ENCODE assay signal across 8 cellular contexts in the genomic region with DNA sequence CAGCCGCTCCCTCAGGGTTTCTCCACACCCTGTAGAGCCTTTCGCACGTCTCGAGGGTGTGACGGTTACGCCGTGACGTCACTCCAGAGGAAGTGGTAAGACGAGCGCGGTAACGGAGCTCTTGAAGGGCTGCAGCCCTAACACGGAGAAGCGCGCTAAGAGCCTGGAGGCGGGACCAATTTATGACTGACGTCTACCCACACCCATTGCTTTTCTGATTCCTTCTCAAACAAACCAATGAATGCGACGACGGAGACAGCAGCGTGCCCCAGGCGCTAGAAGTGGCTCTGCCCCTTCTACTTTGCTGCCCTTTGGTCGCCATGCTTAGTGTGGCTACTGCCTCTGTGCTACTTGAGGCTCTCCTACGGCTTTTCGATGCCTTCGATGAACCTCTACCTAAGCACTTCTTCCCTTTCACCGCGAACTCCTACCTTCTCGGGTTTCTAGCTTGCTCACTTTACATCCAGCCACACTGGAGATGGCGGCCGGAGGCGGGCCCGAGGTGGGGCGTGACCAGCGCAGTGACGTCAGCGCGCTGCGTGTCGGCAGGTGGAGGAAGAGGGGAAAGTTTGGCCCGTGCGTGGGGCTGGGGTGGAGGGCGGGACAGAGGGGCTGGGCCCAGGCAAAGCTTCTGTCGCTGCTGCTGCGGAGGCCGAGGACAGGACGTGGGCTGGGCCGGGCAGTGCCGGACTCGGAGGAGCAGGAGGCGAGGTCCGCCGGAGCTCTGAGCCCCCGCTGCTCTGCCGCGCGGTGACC. TPM values are rescaled to one million over a fixed set of nuclear protein-coding genes. Genes with fewer than 3 reads are reported as not detected.
A peak's percentile ranks its signal among the peaks of the same experiment; 100 is the strongest.
DNase-seq lines count a peak whose midpoint lies in the region; ATAC-seq, FAIRE-seq and TF ChIP-seq lines count a peak whose summit lies in the region.

TSS of gene OXSR1 (plus strand) at position 572 of the 756 bp plus-strand sequence. CDS start 340 bp downstream, outside the sequence.

- H3K79me2 ChIP-seq in keratinocyte (ENCODE audit: control insufficient read depth, insufficient read depth, low read length): peaks cover 41% of the 10 kb centered on the region

- TF ChIP-seq CTCF in chondrocyte (IDR thresholded peaks at IDR 0.05) (no peak), keratinocyte (optimal IDR thresholded peaks at IDR 0.05 in 1 of 3, IDR thresholded peaks at IDR 0.05 in 1 of 3, conservative IDR thresholded peaks at IDR 0.05 in 1 of 3; ENCODE audit: extremely low read depth in 1 of 3, insufficient read depth in 2 of 3, low read length in 3 of 3) (no peak)

- no peaks in the 10 kb centered on the region for H3K36me3 Mint-ChIP-seq in chondrocyte (ENCODE audit: low read depth)

- TF ChIP-seq POLR2A in GM19099 (IDR thresholded peaks at IDR 0.05; ENCODE audit: extremely low read depth, insufficient read length, low read depth): peak; percentile 89

- H3K4me3 Mint-ChIP-seq in chondrocyte (ENCODE audit: unreplicated experiment): peak within 1 kb of the TSS; percentile 99

- H3K4me2 ChIP-seq in keratinocyte (ENCODE audit: control insufficient read depth, extremely low read depth, insufficient read depth, low read depth, low read length): peak within 1 kb of the TSS; percentile 95

- peak within 1 kb of the TSS; percentile 88 for H3K9ac ChIP-seq in keratinocyte (ENCODE audit: control insufficient read depth, extremely low read depth, insufficient read depth, low read length)

- H3K36me3 ChIP-seq in keratinocyte (ENCODE audit: control insufficient read depth in 2 of 2, extremely low read depth in 1 of 2, insufficient read depth in 2 of 2, low read length in 2 of 2): no peaks in the 10 kb centered on the region

- no peaks in the 10 kb centered on the region for H4K20me1 ChIP-seq in keratinocyte (ENCODE audit: control insufficient read depth, extremely low read depth, insufficient read depth, low read length)

- no peaks in the 10 kb centered on the region for H3K9me3 Mint-ChIP-seq in chondrocyte (ENCODE audit: low read depth)

- peak; percentile 95 for FAIRE-seq in keratinocyte (lab: Jason Lieb, UNC)

- H3K27ac Mint-ChIP-seq in chondrocyte (ENCODE audit: unreplicated experiment): peak within 1 kb of the TSS; percentile 99

- peak within 1 kb of the TSS; percentile 86 to 89 (median 89) for H3K4me3 ChIP-seq in keratinocyte (ENCODE audit: control insufficient read depth in 2 of 3, extremely low read depth in 1 of 3, insufficient read depth in 2 of 3, low read depth in 1 of 3, low read length in 3 of 3)

- no peaks in the 10 kb centered on the region for H3K27me3 ChIP-seq in keratinocyte (ENCODE audit: control insufficient read depth, extremely low read depth, insufficient read depth, low read length)

- no peaks in the 10 kb centered on the region for H3K9me1 ChIP-seq in keratinocyte (ENCODE audit: control insufficient read depth, extremely low read depth, insufficient read depth, low read length)

- H3K4me1 ChIP-seq in keratinocyte (ENCODE audit: control insufficient read depth, extremely low read depth, insufficient read depth, low read length): peaks cover 22% of the 10 kb centered on the region

- H3K27me3 Mint-ChIP-seq in chondrocyte (ENCODE audit: low read depth): no peaks in the 10 kb centered on the region

- DNase-seq in AG20443 (ENCODE audit: low spot score) (peak; percentile 96), NCI-H510A treated with DMSO at 0.1 percent for 48 hours (lab: John Stamatoyannopoulos, UW) (peak; percentile 94), chondrocyte (ENCODE audit: low spot score) (peak; percentile 98), keratinocyte (ENCODE audit: low read depth, low spot score) (peak; percentile 97)
- peak; percentile 91 to 93 for DNase-seq in activated CD4-positive, alpha-beta T cell treated with anti-CD3 and anti-CD28 coated beads for 24 hours (ENCODE audit: low read depth in 2 of 2)
- DNase-seq in stimulated activated CD4-positive, alpha-beta T cell treated with anti-CD3 and anti-CD28 coated beads, Interleukin-15, amount 100 ng/mL, for 1 hour (ENCODE audit: low read depth in 1 of 2, low spot score in 1 of 2): peak; percentile 88 to 93

- peak within 1 kb of the TSS; percentile 99 for H3K27ac ChIP-seq in keratinocyte (ENCODE audit: control insufficient read depth, insufficient read depth, low read length)

- dilution Hi-C loops in keratinocyte (cut with MboI; ENCODE audit: extremely low pct_ligation_motif_present, low sequenced_read_pairs): no loop called here

- no peaks in the 10 kb centered on the region for H3K9me3 ChIP-seq in keratinocyte (ENCODE audit: control insufficient read depth, low read depth, low read length)

- H2AFZ ChIP-seq in keratinocyte (ENCODE audit: control insufficient read depth, low read length): peak within 1 kb of the TSS; percentile 91

- peaks cover 42% of the 10 kb centered on the region for H3K4me1 Mint-ChIP-seq in chondrocyte (ENCODE audit: low read depth)

- peak; percentile 92 for ATAC-seq in HG03432 (IDR thresholded peaks at IDR 0.05; ENCODE audit: unreplicated experiment)

RNA-seq across cellular contexts. Expression of gene OXSR1, which starts in this region (rescaled TPM):
- total RNA-seq in chondrocyte: 66.5 to 76.0 TPM (median 72.0 TPM) in 3 replicates
- polyA plus RNA-seq in keratinocyte: 60.8 to 77.0 TPM (median 61.9 TPM) in 3 replicates
- 29.8 TPM for polyA plus RNA-seq in keratinocyte (2011; ENCODE audit: low read depth)
- polyA plus RNA-seq in keratinocyte (2011; cell fraction: cytosol; rRNA removed): 44.6 and 75.2 TPM in 2 replicates
- 83.6 and 108 TPM in 2 replicates for polyA plus RNA-seq in keratinocyte (2011; cell fraction: nucleus; rRNA removed)
- polyA plus RNA-seq in keratinocyte (2012; ENCODE audit: low replicate concordance): 50.3 and 54.7 TPM in 2 replicates
- polyA minus RNA-seq in keratinocyte: 31.5 to 73.8 TPM (median 53.2 TPM) in 3 replicates
- polyA minus RNA-seq in keratinocyte (2011; cell fraction: cytosol; rRNA and poly(A)+ RNA removed): 62.2 TPM
- 59.6 and 108 TPM in 2 replicates for polyA minus RNA-seq in keratinocyte (2011; cell fraction: nucleus; rRNA and poly(A)+ RNA removed)

Comparison
In these comparisons a context has a peak if more than half of its experiments do, and no peak if none do; other contexts are left out.
1. Peak in every context shown above with its lines: DNase-seq, ATAC-seq, H3K4me3 ChIP-seq and H3K27ac ChIP-seq.